23 cellular contexts compared by ENCODE assay signal in the genomic region with DNA sequence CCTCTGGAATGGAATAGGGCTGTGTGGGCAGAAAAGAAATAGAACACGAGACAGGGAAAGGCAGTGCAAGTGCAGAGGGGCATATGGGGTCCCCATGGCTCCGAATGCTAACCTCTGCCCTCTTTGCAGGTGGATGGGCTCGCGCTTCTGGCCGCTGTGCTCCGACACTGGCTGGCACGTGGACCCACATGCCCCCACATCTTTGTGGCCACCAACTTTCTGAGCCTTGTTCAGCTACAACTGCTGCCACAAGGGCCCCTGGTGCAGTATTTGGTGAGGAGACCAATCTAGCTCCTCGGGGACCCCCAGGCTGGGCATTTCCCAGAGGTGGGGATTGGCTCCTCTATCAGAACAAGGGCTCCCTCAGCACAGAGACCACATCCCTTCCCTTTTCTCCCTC. TPM values are rescaled to one million over a fixed set of nuclear protein-coding genes. Genes with fewer than 3 reads are reported as not detected.
"Had no signal": no experiment of that assay in that cellular context is flagged by ENCODE, and none has a peak within 500 bp of the region (broad histone marks: within the 10 kb centered on the region; RNA-seq: fewer than 3 reads in every experiment).

No MANE protein-coding gene starts in this region.

- H3K27me3 ChIP-seq: MG63 had no signal

- H3K4me3 Mint-ChIP-seq: IgD-negative memory B cell had no signal

- DNase-seq: KBM-7, MG63, NCI-H1092, NCI-H1436, NCI-H187, NCI-H2029, NCI-H2081 treated with DMSO at 0.1 percent for 48 hours, NCI-H2171, NCI-H226, NCI-H446, NCI-H510A, NCI-H524 treated with DMSO at 0.1 percent for 48 hours, NCI-H69, NCI-H774, SHP77, SK-N-SH, SW 1271 had no signal

- H3K9me3 ChIP-seq: MG63, SK-N-SH had no signal

- H3K27me3 Mint-ChIP-seq: IgD-negative memory B cell had no signal

- H3K9me3 Mint-ChIP-seq: IgD-negative memory B cell had no signal

- FAIRE-seq: HTR-8/SVneo had no signal

- H3K4me2 ChIP-seq: SK-N-SH had no signal

- H3K27ac ChIP-seq: HL-60, RWPE1 had no signal

- H3K36me3 ChIP-seq: MG63 had no signal

- H3K9ac ChIP-seq: SK-N-SH had no signal

- H3K4me3 ChIP-seq: MG63 had no signal

RNA-seq across cellular contexts. Expression of a gene that starts 1.1 kb away (rescaled TPM):
- polyA plus RNA-seq: IgD-negative memory B cell had no signal

RNA-seq across cellular contexts. Expression of a gene that starts 15.8 kb away (rescaled TPM):
- total RNA-seq: LHCN-M2, SK-MEL-5 had no signal
